ENCODE assay signal across 22 cellular contexts in the genomic region with DNA sequence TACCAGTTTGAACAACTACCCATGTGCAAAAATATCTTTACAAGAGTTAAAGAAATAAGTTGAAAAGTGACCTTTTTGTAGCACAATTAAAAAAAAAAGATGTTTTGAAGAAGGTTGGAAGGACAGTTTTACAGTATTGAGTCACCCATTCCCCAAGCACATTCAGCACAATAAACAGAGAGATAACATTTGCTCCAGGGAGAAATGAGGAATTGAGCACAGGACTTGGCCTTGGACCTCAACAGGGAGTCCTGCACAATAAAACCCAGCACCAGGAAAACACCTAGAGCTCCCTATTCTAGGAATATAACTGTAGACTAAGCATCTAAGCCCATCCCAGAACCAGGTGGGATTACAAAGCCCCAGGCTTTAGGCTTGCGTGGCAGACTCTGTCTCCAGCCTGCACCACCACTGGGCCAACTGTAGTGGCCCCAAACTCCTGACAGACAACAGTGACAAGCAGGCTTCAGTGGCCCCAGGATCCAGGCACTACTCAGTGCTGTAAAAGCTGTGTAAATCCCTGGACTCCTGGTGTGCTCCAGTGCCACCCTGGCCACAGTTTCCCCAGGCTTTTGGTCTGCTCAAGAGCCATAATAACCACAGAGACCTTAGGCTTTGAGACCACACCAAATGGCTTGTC.
DNase-seq lines count a peak whose midpoint lies in the region; ATAC-seq and TF ChIP-seq lines count a peak whose summit lies in the region.
"Had no signal": no experiment of that assay in that cellular context is flagged by ENCODE, and none has a peak within 500 bp of the region (broad histone marks: within the 10 kb centered on the region; RNA-seq: fewer than 3 reads in every experiment).

No MANE protein-coding gene starts in this region.

- H3K9me3 Mint-ChIP-seq in WTC11 = no peaks in the 10 kb centered on the region

- H3K4me3 ChIP-seq in foreskin fibroblast (ENCODE audit: low read depth in 1 of 2, low read length in 2 of 2) (no peak overlapping the region), adrenal gland (no peak overlapping the region), psoas muscle (no peak overlapping the region)
- H3K4me3 ChIP-seq: GM12878, GM23248, PC-9 had no signal

- no peaks in the 10 kb centered on the region for H3K4me1 ChIP-seq in adrenal gland (replicated peaks in 1 of 2)
- no peaks in the 10 kb centered on the region for H3K4me1 ChIP-seq in psoas muscle

- H3K9me3 ChIP-seq in adrenal gland (replicated peaks in 1 of 3) (no peaks in the 10 kb centered on the region), psoas muscle (peaks cover 5% of the 10 kb centered on the region)

- intact Hi-C loops in adrenal gland (cut with DNase I) (no loop called here), psoas muscle (cut with DNase I) (no loop called here)

- TF ChIP-seq CTCF in WTC11 (IDR thresholded peaks at IDR 0.05) (no peak), foreskin fibroblast (IDR thresholded peaks at IDR 0.05; ENCODE audit: low read depth, low read length) (no peak), adrenal gland (IDR thresholded peaks at IDR 0.05) (no peak), psoas muscle (IDR thresholded peaks at IDR 0.05) (no peak)

- no peaks in the 10 kb centered on the region for H3K36me3 Mint-ChIP-seq in WTC11
- H3K36me3 Mint-ChIP-seq: CD4-positive, alpha-beta memory T cell had no signal

- H3K4me3 Mint-ChIP-seq in WTC11 = no peak overlapping the region
- H3K4me3 Mint-ChIP-seq: B cell; CD4-positive, alpha-beta memory T cell had no signal

- CTCF ChIA-PET in HEK293T (lab: Yijun Ruan, JAX) = no interaction called here
- CTCF ChIA-PET in WTC11 (lab: Charles Lee) = no interaction called here

- 88 to 93% (median 89%) methylated on average over 1 of the region's 1 CpG; no CpG with 5 or more reads in 1 of the 4 donors for WGBS in adrenal gland, 4 donors
- 85 to 92% (median 91%) methylated on average over 1 of the region's 1 CpG for WGBS in psoas muscle, 3 donors

- no peak overlapping the region for H3K27ac ChIP-seq in adrenal gland
- no peak overlapping the region for H3K27ac ChIP-seq in psoas muscle
- H3K27ac ChIP-seq: GM23248, HL-60, PC-9 had no signal

- ATAC-seq in WTC11 (peak; percentile 30; the same call in 1 of the 2 replicates), psoas muscle (no peak), HG02763 (IDR thresholded peaks at IDR 0.05; ENCODE audit: unreplicated experiment) (no peak)
- ATAC-seq: GM12878 had no signal

- H3K27ac Mint-ChIP-seq in WTC11 = no peak overlapping the region
- H3K27ac Mint-ChIP-seq: B cell; CD4-positive, alpha-beta memory T cell had no signal

- H3K27me3 ChIP-seq in adrenal gland (no peaks in the 10 kb centered on the region), psoas muscle (ENCODE audit: insufficient read depth in 3 of 3, low read length in 2 of 3) (no peaks in the 10 kb centered on the region)

- H3K36me3 ChIP-seq in adrenal gland (replicated peaks in 1 of 2) = no peaks in the 10 kb centered on the region
- no peaks in the 10 kb centered on the region for H3K36me3 ChIP-seq in psoas muscle (ENCODE audit: insufficient read depth in 1 of 2, low read depth in 1 of 2)

- DNase-seq in HEK293T (ENCODE audit: extremely low spot score) (peak; percentile 20), WTC11 (ENCODE audit: low spot score) (no peak), foreskin fibroblast (peak; percentile 3 to 5), adrenal gland (no peak), AG20443 (ENCODE audit: low spot score) (no peak), psoas muscle (no peak)
- DNase-seq: Calu3; CD4-positive, alpha-beta memory T cell; DMS79; GDM1; NCI-H1436; NCI-H2029; NCI-H2171 treated with DMSO at 0.1 percent for 48 hours; NCI-H510A treated with DMSO at 0.1 percent for 48 hours; NCI-H82; PC-9; SW 1271 had no signal

- no peak for TF ChIP-seq POLR2A in adrenal gland (IDR thresholded peaks at IDR 0.05)

- POLR2A ChIA-PET in HEK293T (lab: Yijun Ruan, JAX) (no interaction called here), WTC11 (lab: Charles Lee) (no interaction called here)

- H3K27me3 Mint-ChIP-seq in WTC11 (ENCODE audit: low read depth) = no peaks in the 10 kb centered on the region
- H3K27me3 Mint-ChIP-seq: B cell; CD4-positive, alpha-beta memory T cell had no signal

- no peaks in the 10 kb centered on the region for H3K4me1 Mint-ChIP-seq in WTC11
- H3K4me1 Mint-ChIP-seq: B cell; CD4-positive, alpha-beta memory T cell had no signal

TF ChIP-seq in HEK293T, 16 proteins besides CTCF, POLR2A, EP300 and RAD21:
- no peak for TF ChIP-seq FOXA1 (IDR thresholded peaks at IDR 0.05)
- TF ChIP-seq FOXM1 (IDR thresholded peaks at IDR 0.05; ENCODE audit: borderline replicate concordance) = no peak
- TF ChIP-seq BHLHE40 (IDR thresholded peaks at IDR 0.05; ENCODE audit: borderline replicate concordance) = no peak
- no peak for TF ChIP-seq SUZ12 (IDR thresholded peaks at IDR 0.05)
- no peak for TF ChIP-seq SP1 (IDR thresholded peaks at IDR 0.05)
- TF ChIP-seq CTBP1 (IDR thresholded peaks at IDR 0.05; ENCODE audit: borderline replicate concordance) = no peak
- TF ChIP-seq, protein P1, sequence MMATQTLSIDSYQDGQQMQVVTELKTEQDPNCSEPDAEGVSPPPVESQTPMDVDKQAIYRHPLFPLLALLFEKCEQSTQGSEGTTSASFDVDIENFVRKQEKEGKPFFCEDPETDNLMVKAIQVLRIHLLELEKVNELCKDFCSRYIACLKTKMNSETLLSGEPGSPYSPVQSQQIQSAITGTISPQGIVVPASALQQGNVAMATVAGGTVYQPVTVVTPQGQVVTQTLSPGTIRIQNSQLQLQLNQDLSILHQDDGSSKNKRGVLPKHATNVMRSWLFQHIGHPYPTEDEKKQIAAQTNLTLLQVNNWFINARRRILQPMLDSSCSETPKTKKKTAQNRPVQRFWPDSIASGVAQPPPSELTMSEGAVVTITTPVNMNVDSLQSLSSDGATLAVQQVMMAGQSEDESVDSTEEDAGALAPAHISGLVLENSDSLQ (IDR thresholded peaks at IDR 0.05) = no peak
- TF ChIP-seq ZNF384 (IDR thresholded peaks at IDR 0.05) = no peak
- no peak for TF ChIP-seq NFRKB (IDR thresholded peaks at IDR 0.05)
- no peak for TF ChIP-seq LEF1 (IDR thresholded peaks at IDR 0.05; ENCODE audit: borderline replicate concordance)
- no peak for TF ChIP-seq TARDBP (IDR thresholded peaks at IDR 0.05)
- TF ChIP-seq L3MBTL2 (conservative IDR thresholded peaks at IDR 0.05) = no peak
- TF ChIP-seq HDGF (IDR thresholded peaks at IDR 0.05; ENCODE audit: borderline replicate concordance) = no peak
- no peak for TF ChIP-seq ARNT (IDR thresholded peaks at IDR 0.05)

TF ChIP-seq in WTC11, 78 proteins besides CTCF, POLR2A, EP300 and RAD21 (continues in another document):
- TF ChIP-seq, protein P2, sequence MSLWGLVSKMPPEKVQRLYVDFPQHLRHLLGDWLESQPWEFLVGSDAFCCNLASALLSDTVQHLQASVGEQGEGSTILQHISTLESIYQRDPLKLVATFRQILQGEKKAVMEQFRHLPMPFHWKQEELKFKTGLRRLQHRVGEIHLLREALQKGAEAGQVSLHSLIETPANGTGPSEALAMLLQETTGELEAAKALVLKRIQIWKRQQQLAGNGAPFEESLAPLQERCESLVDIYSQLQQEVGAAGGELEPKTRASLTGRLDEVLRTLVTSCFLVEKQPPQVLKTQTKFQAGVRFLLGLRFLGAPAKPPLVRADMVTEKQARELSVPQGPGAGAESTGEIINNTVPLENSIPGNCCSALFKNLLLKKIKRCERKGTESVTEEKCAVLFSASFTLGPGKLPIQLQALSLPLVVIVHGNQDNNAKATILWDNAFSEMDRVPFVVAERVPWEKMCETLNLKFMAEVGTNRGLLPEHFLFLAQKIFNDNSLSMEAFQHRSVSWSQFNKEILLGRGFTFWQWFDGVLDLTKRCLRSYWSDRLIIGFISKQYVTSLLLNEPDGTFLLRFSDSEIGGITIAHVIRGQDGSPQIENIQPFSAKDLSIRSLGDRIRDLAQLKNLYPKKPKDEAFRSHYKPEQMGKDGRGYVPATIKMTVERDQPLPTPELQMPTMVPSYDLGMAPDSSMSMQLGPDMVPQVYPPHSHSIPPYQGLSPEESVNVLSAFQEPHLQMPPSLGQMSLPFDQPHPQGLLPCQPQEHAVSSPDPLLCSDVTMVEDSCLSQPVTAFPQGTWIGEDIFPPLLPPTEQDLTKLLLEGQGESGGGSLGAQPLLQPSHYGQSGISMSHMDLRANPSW (CRISPR knock-in tag; conservative IDR thresholded peaks at IDR 0.05; ENCODE audit: low read depth) = no peak
- TF ChIP-seq TCF7 (CRISPR knock-in tag; IDR thresholded peaks at IDR 0.05; ENCODE audit: low read depth) (no peak), NR1H2 (CRISPR knock-in tag; IDR thresholded peaks at IDR 0.05) (no peak)
- TF ChIP-seq, protein P3, sequence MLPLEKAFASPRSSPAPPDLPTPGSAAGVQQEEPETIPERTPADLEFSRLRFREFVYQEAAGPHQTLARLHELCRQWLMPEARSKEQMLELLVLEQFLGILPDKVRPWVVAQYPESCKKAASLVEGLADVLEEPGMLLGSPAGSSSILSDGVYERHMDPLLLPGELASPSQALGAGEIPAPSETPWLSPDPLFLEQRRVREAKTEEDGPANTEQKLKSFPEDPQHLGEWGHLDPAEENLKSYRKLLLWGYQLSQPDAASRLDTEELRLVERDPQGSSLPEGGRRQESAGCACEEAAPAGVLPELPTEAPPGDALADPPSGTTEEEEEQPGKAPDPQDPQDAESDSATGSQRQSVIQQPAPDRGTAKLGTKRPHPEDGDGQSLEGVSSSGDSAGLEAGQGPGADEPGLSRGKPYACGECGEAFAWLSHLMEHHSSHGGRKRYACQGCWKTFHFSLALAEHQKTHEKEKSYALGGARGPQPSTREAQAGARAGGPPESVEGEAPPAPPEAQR (CRISPR knock-in tag; IDR thresholded peaks at IDR 0.05) = no peak
- TF ChIP-seq, protein P4, sequence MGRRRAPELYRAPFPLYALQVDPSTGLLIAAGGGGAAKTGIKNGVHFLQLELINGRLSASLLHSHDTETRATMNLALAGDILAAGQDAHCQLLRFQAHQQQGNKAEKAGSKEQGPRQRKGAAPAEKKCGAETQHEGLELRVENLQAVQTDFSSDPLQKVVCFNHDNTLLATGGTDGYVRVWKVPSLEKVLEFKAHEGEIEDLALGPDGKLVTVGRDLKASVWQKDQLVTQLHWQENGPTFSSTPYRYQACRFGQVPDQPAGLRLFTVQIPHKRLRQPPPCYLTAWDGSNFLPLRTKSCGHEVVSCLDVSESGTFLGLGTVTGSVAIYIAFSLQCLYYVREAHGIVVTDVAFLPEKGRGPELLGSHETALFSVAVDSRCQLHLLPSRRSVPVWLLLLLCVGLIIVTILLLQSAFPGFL (CRISPR knock-in tag; IDR thresholded peaks at IDR 0.05; ENCODE audit: borderline replicate concordance) = no peak

Comparison
In these comparisons a context has a peak if more than half of its experiments do, and no peak if none do; other contexts are left out.
1. DNase-seq: peak in HEK293T (single experiment) and foreskin fibroblast (2 of 2); none in WTC11 (single experiment), adrenal gland (0 of 7), AG20443 (single experiment) and psoas muscle (0 of 2).